In genomic region chr5:51202161-51202560, GRCh38 we compare ENCODE assay signal across 26 cellular contexts.
DNase-seq lines count a peak whose midpoint lies in the region; ATAC-seq and TF ChIP-seq lines count a peak whose summit lies in the region.
"Had no signal": no experiment of that assay in that cellular context is flagged by ENCODE, and none has a peak within 500 bp of the region (broad histone marks: within the 10 kb centered on the region; RNA-seq: fewer than 3 reads in every experiment).

No MANE protein-coding gene starts in this region.

- no peaks in the 10 kb centered on the region for H3K4me1 ChIP-seq in foreskin keratinocyte
- H3K4me1 ChIP-seq: Caco-2, SJCRH30 had no signal

- ATAC-seq in foreskin keratinocyte (peak; percentile 34), HG02885 (IDR thresholded peaks at IDR 0.05; ENCODE audit: poor library complexity, unreplicated experiment) (no peak)
- ATAC-seq: CD8-positive, alpha-beta T cell; PC-3; Right ventricle myocardium inferior; SK-N-SH treated with all-trans-retinoic acid at 6 μM for 48 hours had no signal

- H3K27me3 ChIP-seq in foreskin keratinocyte = no peaks in the 10 kb centered on the region
- H3K27me3 ChIP-seq: SJCRH30 had no signal

- no peak for TF ChIP-seq CTCF in foreskin keratinocyte (conservative IDR thresholded peaks at IDR 0.05)

- DNase-seq in DMS153 (lab: John Stamatoyannopoulos, UW) (peak; percentile 25), DMS153 treated with DMSO at 0.1 percent for 48 hours (lab: John Stamatoyannopoulos, UW; ENCODE audit: unreplicated experiment) (no peak), NCI-H2171 (lab: John Stamatoyannopoulos, UW) (peak; percentile 19), NCI-H748 (lab: John Stamatoyannopoulos, UW; ENCODE audit: unreplicated experiment) (peak; percentile 72), foreskin keratinocyte (peak; percentile 32 to 70), GDM1 (lab: John Stamatoyannopoulos, UW) (no peak), activated gamma-delta T cell (lab: John Stamatoyannopoulos, UW) (no peak)
- DNase-seq: Caco-2; CD8-positive, alpha-beta T cell; DMS79 treated with DMSO at 0.1 percent for 48 hours; HCEC 1CT; IMR-90; NCI-H1092; NCI-H1436 treated with DMSO at 0.1 percent for 48 hours; NCI-H2029; NCI-H510A; NCI-H82; NK-92 treated with Interleukin-12 subunit alpha and Interleukin-12 subunit beta, amount 100 ng/mL, for 24 hours; PC-3; SJCRH30 had no signal

- no peak overlapping the region for H3K27ac ChIP-seq in foreskin keratinocyte
- H3K27ac ChIP-seq: 22Rv1, C4-2B, KMS-11, SJCRH30 had no signal

Comparison
In these comparisons a context has a peak if more than half of its experiments do, and no peak if none do; other contexts are left out.
1. DNase-seq: peak in DMS153 (single experiment), NCI-H2171 (single experiment), NCI-H748 (single experiment) and foreskin keratinocyte (2 of 2); none in DMS153 treated with DMSO at 0.1 percent for 48 hours (single experiment), GDM1 (single experiment) and activated gamma-delta T cell (single experiment).